Comparison of ENCODE assay signal across 10 cellular contexts in genomic region chr3:187062526-187063177, GRCh38.
DNase-seq lines count a peak whose midpoint lies in the region; ATAC-seq and TF ChIP-seq lines count a peak whose summit lies in the region.
"Had no signal": no experiment of that assay in that cellular context is flagged by ENCODE, and none has a peak within 500 bp of the region (broad histone marks: within the 10 kb centered on the region; RNA-seq: fewer than 3 reads in every experiment).

No MANE protein-coding gene starts in this region.

- H3K27me3 Mint-ChIP-seq in activated CD8-positive, alpha-beta T cell treated with anti-CD3 and anti-CD28 coated beads for 36 hours: no peaks in the 10 kb centered on the region

- H3K9me3 Mint-ChIP-seq in activated CD8-positive, alpha-beta T cell treated with anti-CD3 and anti-CD28 coated beads for 36 hours: no peaks in the 10 kb centered on the region

- no peak overlapping the region for H3K4me3 ChIP-seq in hepatocyte

- DNase-seq in H4 (ENCODE audit: low spot score) (peak; percentile 71), hepatocyte (ENCODE audit: low spot score) (no peak)
- no peak for DNase-seq in activated CD8-positive, alpha-beta T cell treated with anti-CD3 and anti-CD28 coated beads for 36 hours
- DNase-seq: DND-41; stimulated activated CD8-positive, alpha-beta memory T cell treated with anti-CD3 and anti-CD28 coated beads, Interleukin-4, amount 100 ng/mL, for 48 hours had no signal

- no peaks in the 10 kb centered on the region for H3K9me2 ChIP-seq in hepatocyte (replicated peaks; ENCODE audit: insufficient read depth)

- H3K27me3 ChIP-seq in hepatocyte: no peaks in the 10 kb centered on the region

- no peak overlapping the region for H3K4me3 Mint-ChIP-seq in activated CD8-positive, alpha-beta T cell treated with anti-CD3 and anti-CD28 coated beads for 36 hours

- no peaks in the 10 kb centered on the region for H3K9me3 ChIP-seq in hepatocyte (ENCODE audit: low read depth)

- H3K4me2 ChIP-seq in hepatocyte: no peak overlapping the region

- H3K27ac ChIP-seq in 22Rv1: peak overlapping the region; percentile 40
- H3K27ac ChIP-seq in hepatocyte: peak overlapping the region; percentile 57

- H3K79me2 ChIP-seq in hepatocyte: peaks cover 11% of the 10 kb centered on the region

- intact Hi-C loops in activated CD8-positive, alpha-beta T cell treated with anti-CD3 and anti-CD28 coated beads for 36 hours (cut with micrococcal nuclease): no loop called here

- ATAC-seq in activated CD8-positive, alpha-beta T cell treated with anti-CD3 and anti-CD28 coated beads for 36 hours: no peak
- ATAC-seq in GM21529 (IDR thresholded peaks at IDR 0.05; ENCODE audit: unreplicated experiment): no peak
- no peak for ATAC-seq in HG02610 (IDR thresholded peaks at IDR 0.05; ENCODE audit: unreplicated experiment)
- no peak for ATAC-seq in HG03095 (IDR thresholded peaks at IDR 0.05; ENCODE audit: unreplicated experiment)
- no peak for ATAC-seq in HG03045 (IDR thresholded peaks at IDR 0.05; ENCODE audit: unreplicated experiment)

- TF ChIP-seq CTCF in 22Rv1 (IDR thresholded peaks at IDR 0.05) (no peak), hepatocyte (IDR thresholded peaks at IDR 0.05; ENCODE audit: poor library complexity) (no peak)
- TF ChIP-seq CTCF in activated CD8-positive, alpha-beta T cell treated with anti-CD3 and anti-CD28 coated beads for 36 hours (IDR thresholded peaks at IDR 0.05): no peak

- H3K36me3 Mint-ChIP-seq in activated CD8-positive, alpha-beta T cell treated with anti-CD3 and anti-CD28 coated beads for 36 hours (ENCODE audit: low read depth): peaks cover 68% of the 10 kb centered on the region

- peak overlapping the region; percentile 67 for H3K27ac Mint-ChIP-seq in activated CD8-positive, alpha-beta T cell treated with anti-CD3 and anti-CD28 coated beads for 36 hours

- no peak overlapping the region for H2AFZ ChIP-seq in hepatocyte

- H3K4me1 ChIP-seq in hepatocyte (ENCODE audit: insufficient read depth): peaks cover 24% of the 10 kb centered on the region

- peaks cover 69% of the 10 kb centered on the region for H3K4me1 Mint-ChIP-seq in activated CD8-positive, alpha-beta T cell treated with anti-CD3 and anti-CD28 coated beads for 36 hours (ENCODE audit: low read depth)

- H3K36me3 ChIP-seq in hepatocyte (replicated peaks; ENCODE audit: insufficient read depth, low read depth): no peaks in the 10 kb centered on the region

- POLR2A ChIA-PET in activated CD8-positive, alpha-beta T cell treated with anti-CD3 and anti-CD28 coated beads for 36 hours (lab: Charles Lee): interaction anchor here (1.5 kb wide), 1 partner anchor 35 kb away, joined by 4 read pairs; no protein-coding TSS in a partner anchor

- H4K20me1 ChIP-seq in hepatocyte (ENCODE audit: insufficient read depth, poor library complexity, severe bottlenecking): no peaks in the 10 kb centered on the region

- CTCF ChIA-PET in activated CD8-positive, alpha-beta T cell treated with anti-CD3 and anti-CD28 coated beads for 36 hours (lab: Charles Lee): interaction anchor here (1.0 to 1.4 kb wide), 3 partner anchors 36 to 102 kb away, joined by 3 to 5 read pairs (median 4); partner anchors contain the start of gene RPL39L
